Comparison of ENCODE assay signal across 19 cellular contexts in the genomic region with DNA sequence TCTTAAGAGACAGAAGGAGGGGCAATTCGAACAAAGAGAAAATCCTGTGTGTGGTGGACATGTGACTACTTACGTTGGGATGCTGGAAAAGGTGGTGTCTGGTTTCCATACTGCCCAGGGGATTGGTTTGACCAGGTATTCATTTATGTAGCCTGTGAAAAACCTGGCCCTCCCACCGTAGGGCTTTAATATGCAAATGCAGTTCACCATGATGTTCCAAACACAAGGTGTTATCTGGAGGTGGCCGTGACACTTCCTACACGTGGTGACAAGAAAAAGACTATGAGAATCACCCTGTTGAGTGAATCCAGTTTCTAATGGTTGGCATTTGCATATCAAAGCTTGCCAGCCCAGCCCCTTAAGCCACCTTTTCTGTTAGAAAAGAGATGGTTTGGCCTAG. TPM values are rescaled to one million over a fixed set of nuclear protein-coding genes. Genes with fewer than 3 reads are reported as not detected.
DNase-seq lines count a peak whose midpoint lies in the region; ATAC-seq and TF ChIP-seq lines count a peak whose summit lies in the region.
"Had no signal": no experiment of that assay in that cellular context is flagged by ENCODE, and none has a peak within 500 bp of the region (broad histone marks: within the 10 kb centered on the region; RNA-seq: fewer than 3 reads in every experiment).

No MANE protein-coding gene starts in this region.

- CTCF ChIA-PET in CD8-positive, alpha-beta T cell (lab: Charles Lee): no interaction called here

- H4K5ac ChIP-seq in H9 (ENCODE audit: insufficient read length, low read depth, low read length): no peak overlapping the region

- no peak overlapping the region for H3T11ph ChIP-seq in H9 (ENCODE audit: low read length)

- H4K91ac ChIP-seq in H9 (ENCODE audit: insufficient read length, low read depth, low read length): no peak overlapping the region

- H3K14ac ChIP-seq in H9 (ENCODE audit: insufficient read depth, low read length): no peak overlapping the region

- H2BK20ac ChIP-seq in H9 (ENCODE audit: low read depth, low read length, poor library complexity, severe bottlenecking): no peak overlapping the region

- H3K4me3 ChIP-seq in endodermal cell (ENCODE audit: low read length): no peak overlapping the region
- H3K4me3 ChIP-seq in CD8-positive, alpha-beta T cell (ENCODE audit: low read depth, low read length): no peak overlapping the region
- H3K4me3 ChIP-seq: BLaER1 treated with 17β-estradiol and CSF1 and Interleukin-3, amounts not matched to agents 10 nM and 100 nM; GM12878 had no signal

- no peaks in the 10 kb centered on the region for H3K36me3 ChIP-seq in endodermal cell (ENCODE audit: control insufficient read depth, insufficient read depth, low read length)
- H3K36me3 ChIP-seq in CD8-positive, alpha-beta T cell (ENCODE audit: insufficient read depth, low read length): no peaks in the 10 kb centered on the region
- H3K36me3 ChIP-seq: BLaER1 treated with 17β-estradiol and CSF1 and Interleukin-3, amounts not matched to agents 10 nM and 100 nM had no signal

- H3K79me2 ChIP-seq in H9 (ENCODE audit: insufficient read depth, low read length): no peaks in the 10 kb centered on the region

- H3K27ac ChIP-seq in H9 (ENCODE audit: insufficient read length, low read depth, low read length) (peak overlapping the region; percentile 57), endodermal cell (ENCODE audit: low read depth, low read length) (no peak overlapping the region)
- H3K27ac ChIP-seq in CD8-positive, alpha-beta T cell (ENCODE audit: low read depth, low read length): no peak overlapping the region
- H3K27ac ChIP-seq: BLaER1 treated with 17β-estradiol and CSF1 and Interleukin-3, amounts not matched to agents 10 nM and 100 nM had no signal

- H2BK15ac ChIP-seq in H9 (ENCODE audit: low read depth, low read length): no peak overlapping the region

- H3K27me3 Mint-ChIP-seq in H9 (ENCODE audit: low read depth): peaks cover 2% of the 10 kb centered on the region
- H3K27me3 Mint-ChIP-seq in endodermal cell (ENCODE audit: insufficient read depth): no peaks in the 10 kb centered on the region
- H3K27me3 Mint-ChIP-seq in activated naive CD8-positive, alpha-beta T cell treated with anti-CD3 and anti-CD28 coated beads, Interleukin-2, amount 50 U/mL, for 24 hours: no peaks in the 10 kb centered on the region
- no peaks in the 10 kb centered on the region for H3K27me3 Mint-ChIP-seq in CD8-positive, alpha-beta T cell (ENCODE audit: low read depth)
- H3K27me3 Mint-ChIP-seq: CD4-positive, CD25-positive, alpha-beta regulatory T cell had no signal

- H4K8ac ChIP-seq in H9 (replicated peaks; ENCODE audit: insufficient read length, low read depth, low read length): no peak overlapping the region

- H3K27me3 ChIP-seq in H9 (ENCODE audit: insufficient read depth, low read length): no peaks in the 10 kb centered on the region
- H3K27me3 ChIP-seq in endodermal cell (ENCODE audit: control insufficient read depth, insufficient read depth, low read length, poor library complexity, severe bottlenecking): no peaks in the 10 kb centered on the region
- H3K27me3 ChIP-seq in CD8-positive, alpha-beta T cell (ENCODE audit: insufficient read depth, low read length): no peaks in the 10 kb centered on the region
- H3K27me3 ChIP-seq: BLaER1 treated with 17β-estradiol and CSF1 and Interleukin-3, amounts not matched to agents 10 nM and 100 nM had no signal

- peak overlapping the region; percentile 53 for H3K18ac ChIP-seq in H9 (ENCODE audit: insufficient read length, low read depth, low read length)

- POLR2A ChIA-PET in CD8-positive, alpha-beta T cell (lab: Charles Lee): no interaction called here

- H3K27ac Mint-ChIP-seq in H9 (peak overlapping the region in 1 of 3 experiments; percentile 52; a peak in 1 of 7 replicates), endodermal cell (no peak overlapping the region)
- no peak overlapping the region for H3K27ac Mint-ChIP-seq in activated naive CD8-positive, alpha-beta T cell treated with anti-CD3 and anti-CD28 coated beads, Interleukin-2, amount 50 U/mL, for 24 hours
- no peak overlapping the region for H3K27ac Mint-ChIP-seq in CD8-positive, alpha-beta T cell
- H3K27ac Mint-ChIP-seq: CD4-positive, CD25-positive, alpha-beta regulatory T cell had no signal

- peak; percentile 88 for DNase-seq in ELF-1 (ENCODE audit: low read depth, low spot score)
- DNase-seq in H9: peak; percentile 80
- peak; percentile 85 for DNase-seq in endodermal cell
- DNase-seq in iPS-NIHi11 (ENCODE audit: low spot score): peak; percentile 25
- no peak for DNase-seq in activated naive CD8-positive, alpha-beta T cell treated with anti-CD3 and anti-CD28 coated beads, Interleukin-2, amount 50 U/mL, for 24 hours
- DNase-seq in CD8-positive, alpha-beta T cell: no peak
- DNase-seq: ACHN; Calu3; CD4-positive, CD25-positive, alpha-beta regulatory T cell; DMS 273 treated with DMSO at 0.1 percent for 48 hours; GOT3; IMR-90 had no signal

- no peak overlapping the region for H3K23ac ChIP-seq in H9 (ENCODE audit: insufficient read length, low read depth, low read length)

- H4K20me1 ChIP-seq in H9 (ENCODE audit: control insufficient read depth, insufficient read depth, insufficient read length): no peaks in the 10 kb centered on the region
- H4K20me1 ChIP-seq: BLaER1 treated with 17β-estradiol and CSF1 and Interleukin-3, amounts not matched to agents 10 nM and 100 nM had no signal

- no peak for ATAC-seq in activated naive CD8-positive, alpha-beta T cell treated with anti-CD3 and anti-CD28 coated beads, Interleukin-2, amount 50 U/mL, for 24 hours
- no peak for ATAC-seq in HG02623 (IDR thresholded peaks at IDR 0.05; ENCODE audit: unreplicated experiment)
- no peak for ATAC-seq in CD8-positive, alpha-beta T cell
- ATAC-seq: GM12878, HCT116 had no signal

- no peak overlapping the region for H2AFZ ChIP-seq in H9 (ENCODE audit: low read length)

- intact Hi-C loops in CD8-positive, alpha-beta T cell (cut with DNase I, micrococcal nuclease): no loop called here

- H3K4me3 Mint-ChIP-seq in H9 (no peak overlapping the region), endodermal cell (no peak overlapping the region)
- H3K4me3 Mint-ChIP-seq in activated naive CD8-positive, alpha-beta T cell treated with anti-CD3 and anti-CD28 coated beads, Interleukin-2, amount 50 U/mL, for 24 hours: no peak overlapping the region
- H3K4me3 Mint-ChIP-seq in CD8-positive, alpha-beta T cell: no peak overlapping the region
- H3K4me3 Mint-ChIP-seq: CD4-positive, CD25-positive, alpha-beta regulatory T cell had no signal

- no peak overlapping the region for H2AK5ac ChIP-seq in H9 (ENCODE audit: insufficient read length, low read length)

- no peaks in the 10 kb centered on the region for H3K23me2 ChIP-seq in H9 (ENCODE audit: insufficient read length, low read depth, low read length, poor library complexity, severe bottlenecking)

- no peaks in the 10 kb centered on the region; the same call in 1 of the 2 replicates for H3K4me1 ChIP-seq in H9 (ENCODE audit: insufficient read depth, low read length)
- no peaks in the 10 kb centered on the region for H3K4me1 ChIP-seq in endodermal cell (ENCODE audit: control insufficient read depth, insufficient read depth, low read length)
- H3K4me1 ChIP-seq in CD8-positive, alpha-beta T cell (ENCODE audit: insufficient read depth, low read length): no peaks in the 10 kb centered on the region
- H3K4me1 ChIP-seq: BLaER1 treated with 17β-estradiol and CSF1 and Interleukin-3, amounts not matched to agents 10 nM and 100 nM had no signal

- H2BK12ac ChIP-seq in H9 (ENCODE audit: insufficient read length, low read depth, low read length): no peak overlapping the region

- no peak overlapping the region for H2BK5ac ChIP-seq in H9 (ENCODE audit: insufficient read length, low read length)

- no peak overlapping the region for H3K4ac ChIP-seq in H9 (ENCODE audit: low read depth, low read length)

- H3K4me2 ChIP-seq in H9 (ENCODE audit: insufficient read depth, insufficient read length, low read length): no peak overlapping the region
- H3K4me2 ChIP-seq: BLaER1 treated with 17β-estradiol and CSF1 and Interleukin-3, amounts not matched to agents 10 nM and 100 nM had no signal

- H3K9ac ChIP-seq in H9 (ENCODE audit: extremely low read depth, insufficient read length, low read length) (no peak overlapping the region), endodermal cell (ENCODE audit: extremely low read depth, low read length, poor library complexity, severe bottlenecking) (no peak overlapping the region)
- H3K9ac ChIP-seq: BLaER1 treated with 17β-estradiol and CSF1 and Interleukin-3, amounts not matched to agents 10 nM and 100 nM had no signal

- H3K36me3 Mint-ChIP-seq in H9 (ENCODE audit: insufficient read depth in 1 of 3, low read depth in 3 of 3): peaks cover 2 to 5% (median 4%) of the 10 kb centered on the region in 3 experiments; a peak in 5 of 7 replicates
- no peaks in the 10 kb centered on the region for H3K36me3 Mint-ChIP-seq in endodermal cell (ENCODE audit: low read depth)
- H3K36me3 Mint-ChIP-seq in activated naive CD8-positive, alpha-beta T cell treated with anti-CD3 and anti-CD28 coated beads, Interleukin-2, amount 50 U/mL, for 24 hours (ENCODE audit: low read depth): no peaks in the 10 kb centered on the region
- H3K36me3 Mint-ChIP-seq in CD8-positive, alpha-beta T cell: no peaks in the 10 kb centered on the region
- H3K36me3 Mint-ChIP-seq: CD4-positive, CD25-positive, alpha-beta regulatory T cell had no signal

- H3K9me3 ChIP-seq in H9 (ENCODE audit: control insufficient read depth, low read depth, low read length): no peaks in the 10 kb centered on the region
- no peaks in the 10 kb centered on the region for H3K9me3 ChIP-seq in endodermal cell (ENCODE audit: control insufficient read depth, low read length)
- H3K9me3 ChIP-seq in CD8-positive, alpha-beta T cell (ENCODE audit: low read length): no peaks in the 10 kb centered on the region

- no CpG with 5 or more reads among the region's 5 CpGs for WGBS in H9 (ENCODE audit: extremely low coverage, insufficient read length, low lambda C conversion rate)
- 51 to 52% methylated on average over 5 of the region's 5 CpGs for WGBS in endodermal cell (ENCODE audit: insufficient coverage in 1 of 2, insufficient read length in 1 of 2), 2 experiments

- H3K56ac ChIP-seq in H9 (ENCODE audit: insufficient read length, low read depth, low read length): no peak overlapping the region

- TF ChIP-seq CTCF in H9 (conservative IDR thresholded peaks at IDR 0.05): no peak
- no peak for TF ChIP-seq CTCF in endodermal cell (conservative IDR thresholded peaks at IDR 0.05)
- no peak for TF ChIP-seq CTCF in CD8-positive, alpha-beta T cell (IDR thresholded peaks at IDR 0.05)

- no peaks in the 10 kb centered on the region for H3K79me1 ChIP-seq in H9 (ENCODE audit: insufficient read depth, low read depth, low read length, poor library complexity, severe bottlenecking)

- peaks cover 0 to 7% of the 10 kb centered on the region in 2 experiments; a peak in 3 of 5 replicates for H3K9me3 Mint-ChIP-seq in H9
- H3K9me3 Mint-ChIP-seq in endodermal cell: peaks cover 6% of the 10 kb centered on the region
- H3K9me3 Mint-ChIP-seq in activated naive CD8-positive, alpha-beta T cell treated with anti-CD3 and anti-CD28 coated beads, Interleukin-2, amount 50 U/mL, for 24 hours: peaks cover 4% of the 10 kb centered on the region
- H3K9me3 Mint-ChIP-seq in CD8-positive, alpha-beta T cell: peaks cover 5% of the 10 kb centered on the region

- no peak overlapping the region for H2BK120ac ChIP-seq in H9 (ENCODE audit: low read depth, low read length, poor library complexity, severe bottlenecking)

- peaks cover 5 to 8% of the 10 kb centered on the region in 2 experiments; a peak in 3 of 4 replicates for H3K4me1 Mint-ChIP-seq in H9
- no peaks in the 10 kb centered on the region for H3K4me1 Mint-ChIP-seq in endodermal cell
- no peaks in the 10 kb centered on the region for H3K4me1 Mint-ChIP-seq in activated naive CD8-positive, alpha-beta T cell treated with anti-CD3 and anti-CD28 coated beads, Interleukin-2, amount 50 U/mL, for 24 hours
- H3K4me1 Mint-ChIP-seq in CD8-positive, alpha-beta T cell (ENCODE audit: low read depth): no peaks in the 10 kb centered on the region
- H3K4me1 Mint-ChIP-seq: CD4-positive, CD25-positive, alpha-beta regulatory T cell had no signal

RNA-seq across cellular contexts. Expression of a gene that starts 27.9 kb away (rescaled TPM):
- 0.24 TPM in 1 of 2 replicates, not detected in the other for total RNA-seq in H9 (2021)
- total RNA-seq in endodermal cell: not detected
- polyA plus RNA-seq in endodermal cell (2013, experiment 1 of 2): 0.18 TPM
- not detected for polyA plus RNA-seq in endodermal cell (2013, experiment 2 of 2)
- total RNA-seq in CD8-positive, alpha-beta T cell: not detected
- total RNA-seq: A172; Calu3; CD4-positive, CD25-positive, alpha-beta regulatory T cell; Daoy; G401; IMR-90 had no signal
- polyA plus RNA-seq: CD4-positive, CD25-positive, alpha-beta regulatory T cell; GM12878; IMR-90 had no signal

Comparison
In these comparisons a context has a peak if more than half of its experiments do, and no peak if none do; other contexts are left out.
1. DNase-seq: peak in ELF-1 (single experiment), H9 (single experiment), endodermal cell (single experiment) and iPS-NIHi11 (single experiment); none in activated naive CD8-positive, alpha-beta T cell treated with anti-CD3 and anti-CD28 coated beads, Interleukin-2, amount 50 U/mL, for 24 hours (single experiment) and CD8-positive, alpha-beta T cell (0 of 7).